Comparison of ENCODE assay signal across 35 cellular contexts in genomic region chr10:132178046-132178445, GRCh38.
"Had no signal": no experiment of that assay in that cellular context is flagged by ENCODE, and none has a peak within 500 bp of the region (broad histone marks: within the 10 kb centered on the region; RNA-seq: fewer than 3 reads in every experiment).

No MANE protein-coding gene starts in this region.

- H3K9me3 ChIP-seq: adrenal gland had no signal

- H3K36me3 Mint-ChIP-seq: activated CD4-positive, alpha-beta memory T cell treated with anti-CD3 and anti-CD28 coated beads for 36 hours; activated naive CD8-positive, alpha-beta T cell treated with anti-CD3 and anti-CD28 coated beads for 36 hours had no signal

- H3K36me3 ChIP-seq: adrenal gland, cardiac muscle cell had no signal

- H3K27ac Mint-ChIP-seq: activated B cell treated with CpG ODN at 0.5 μM for 24 hours; activated CD4-positive, alpha-beta memory T cell treated with anti-CD3 and anti-CD28 coated beads for 36 hours; activated CD4-positive, alpha-beta T cell treated with anti-CD3 and anti-CD28 coated beads, Interleukin-2, amount 10 ng/mL, durations not matched to agents 24 days and 14 days; activated CD8-positive, alpha-beta T cell treated with anti-CD3 and anti-CD28 coated beads for 36 hours; activated naive CD4-positive, alpha-beta T cell treated with anti-CD3 and anti-CD28 coated beads for 36 hours; activated naive CD4-positive, alpha-beta T cell treated with anti-CD3 and anti-CD28 coated beads, Interleukin-2, amount 50 U/mL, for 72 hours; activated naive CD8-positive, alpha-beta T cell treated with anti-CD3 and anti-CD28 coated beads for 36 hours; activated T-cell treated with anti-CD3 and anti-CD28 coated beads, Interleukin-2, amount 50 U/mL, for 72 hours; activated T-helper 1 cell treated with anti-CD3 and anti-CD28 coated beads, Interleukin-12 subunit alpha, Interleukin-12 subunit beta, Interleukin-2, Interleukin-4 antibody, amounts not matched to agents 30 ng/mL and 10 ng/mL and 1 ng/mL, durations not matched to agents 14 hours and 24 hours and 36 hours; activated T-helper 17 cell treated with anti-CD3 and anti-CD28 coated beads, Interleukin-2, amount 50 U/mL, for 72 hours; T-helper 1 cell treated with Interleukin-12 subunit alpha and Interleukin-12 subunit beta and Interleukin-4 antibody, amounts not matched to agents 30 μg/mL and 1 μg/mL, for 36 hours; T-helper 2 cell treated with Interferon-gamma antibody and Interleukin-4, amounts not matched to agents 5 μg/mL and 100 μg/mL, for 36 hours had no signal

- DNase-seq: activated B cell treated with CpG ODN at 0.5 μM for 24 hours; activated CD4-positive, alpha-beta memory T cell treated with anti-CD3 and anti-CD28 coated beads for 36 hours; activated CD4-positive, alpha-beta T cell treated with anti-CD3 and anti-CD28 coated beads for 4 hours; activated CD4-positive, alpha-beta T cell treated with anti-CD3 and anti-CD28 coated beads, Interleukin-2, amount 10 ng/mL, durations not matched to agents 24 days and 14 days; activated CD4-positive, alpha-beta T cell treated with anti-CD3 and anti-CD28 coated beads, Interleukin-2, amount 50 U/mL, for 1 hour; activated CD4-positive, alpha-beta T cell treated with anti-CD3 and anti-CD28 coated beads, Interleukin-2, amount 50 U/mL, for 4 hours; activated CD4-positive, CD25-positive, alpha-beta regulatory T cell treated with anti-CD3 and anti-CD28 coated beads, Interleukin-2, amount 50 U/mL, for 72 hours; activated CD8-positive, alpha-beta memory T cell treated with anti-CD3 and anti-CD28 coated beads, Interleukin-2, amount 50 U/mL, for 4 hours; activated CD8-positive, alpha-beta T cell treated with anti-CD3 and anti-CD28 coated beads for 36 hours; activated effector memory CD4-positive, alpha-beta T cell treated with anti-CD3 and anti-CD28 coated beads, Interleukin-2, amount 50 U/mL, for 16 hours; activated gamma-delta T cell treated with Interleukin-2 at 50 U/mL for 16 hours; activated naive CD4-positive, alpha-beta T cell; activated naive CD4-positive, alpha-beta T cell treated with anti-CD3 and anti-CD28 coated beads for 36 hours; activated naive CD4-positive, alpha-beta T cell treated with anti-CD3 and anti-CD28 coated beads, Interleukin-2, amount 50 U/mL, for 16 hours; activated naive CD8-positive, alpha-beta T cell treated with anti-CD3 and anti-CD28 coated beads for 36 hours; activated T-cell treated with anti-CD3 and anti-CD28 coated beads for 4 hours; activated T-cell treated with anti-CD3 and anti-CD28 coated beads, Interleukin-2, amount 50 U/mL, for 1 hour; activated T-cell treated with anti-CD3 and anti-CD28 coated beads, Interleukin-2, amount 50 U/mL, for 4 hours; activated T-cell treated with anti-CD3 and anti-CD28 coated beads, Interleukin-2, amount 50 U/mL, for 72 hours; adrenal gland; amniotic stem cell; caudate nucleus; cerebellar nuclear complex; T-helper 1 cell; T-helper 2 cell; T-helper 9 cell had no signal

- H3K27me3 ChIP-seq: adrenal gland had no signal

- H3K27ac ChIP-seq: adrenal gland, cardiac muscle cell, VCaP had no signal

- H3K4me3 Mint-ChIP-seq: activated B cell treated with CpG ODN at 0.5 μM for 24 hours; activated CD4-positive, alpha-beta memory T cell treated with anti-CD3 and anti-CD28 coated beads for 36 hours; activated CD4-positive, alpha-beta T cell treated with anti-CD3 and anti-CD28 coated beads, Interleukin-2, amount 10 ng/mL, durations not matched to agents 24 days and 14 days; activated CD8-positive, alpha-beta T cell treated with anti-CD3 and anti-CD28 coated beads for 36 hours; activated naive CD4-positive, alpha-beta T cell treated with anti-CD3 and anti-CD28 coated beads for 36 hours; activated naive CD8-positive, alpha-beta T cell treated with anti-CD3 and anti-CD28 coated beads for 36 hours; activated T-cell treated with anti-CD3 and anti-CD28 coated beads, Interleukin-2, amount 50 U/mL, for 4 hours; activated T-cell treated with anti-CD3 and anti-CD28 coated beads, Interleukin-2, amount 50 U/mL, for 72 hours; activated T-helper 1 cell treated with anti-CD3 and anti-CD28 coated beads, Interleukin-12 subunit alpha, Interleukin-12 subunit beta, Interleukin-2, Interleukin-4 antibody, amounts not matched to agents 30 ng/mL and 10 ng/mL and 1 ng/mL, durations not matched to agents 14 hours and 24 hours and 36 hours; activated T-helper 17 cell treated with anti-CD3 and anti-CD28 coated beads, Interleukin-2, amount 50 U/mL, for 72 hours; central memory CD8-positive, alpha-beta T cell; T-helper 1 cell treated with Interleukin-12 subunit alpha and Interleukin-12 subunit beta and Interleukin-4 antibody, amounts not matched to agents 30 μg/mL and 1 μg/mL, for 36 hours; T-helper 2 cell treated with Interferon-gamma antibody and Interleukin-4, amounts not matched to agents 5 μg/mL and 100 μg/mL, for 36 hours had no signal

- FAIRE-seq: TTC549 had no signal

- H3K4me3 ChIP-seq: adrenal gland, cardiac muscle cell had no signal

- H3K9me3 Mint-ChIP-seq: activated B cell treated with CpG ODN at 0.5 μM for 24 hours; activated CD8-positive, alpha-beta T cell treated with anti-CD3 and anti-CD28 coated beads for 36 hours; activated naive CD4-positive, alpha-beta T cell treated with anti-CD3 and anti-CD28 coated beads for 36 hours; activated T-cell treated with anti-CD3 and anti-CD28 coated beads, Interleukin-2, amount 50 U/mL, for 4 hours; activated T-helper 17 cell treated with anti-CD3 and anti-CD28 coated beads, Interleukin-2, amount 50 U/mL, for 72 hours had no signal

- H3K4me1 ChIP-seq: adrenal gland had no signal
